11 cellular contexts compared by ENCODE assay signal in genomic region chr16:85424260-85425060, GRCh38.
DNase-seq lines count a peak whose midpoint lies in the region; ATAC-seq and TF ChIP-seq lines count a peak whose summit lies in the region.
"Had no signal": no experiment of that assay in that cellular context is flagged by ENCODE, and none has a peak within 500 bp of the region (broad histone marks: within the 10 kb centered on the region; RNA-seq: fewer than 3 reads in every experiment).

No MANE protein-coding gene starts in this region.

- no peak overlapping the region for H3K4me3 ChIP-seq in SK-N-SH (ENCODE audit: low read depth in 2 of 2, low read length in 1 of 2)
- H3K4me3 ChIP-seq in DND-41 (ENCODE audit: low read depth in 1 of 2, low read length in 2 of 2): no peak overlapping the region
- peak overlapping the region in 7 of 59 donors; percentile 6 to 43 (median 21) for H3K4me3 ChIP-seq in dorsolateral prefrontal cortex
- no peak overlapping the region for H3K4me3 ChIP-seq in neural progenitor cell

- no peak for ATAC-seq in SK-N-SH treated with all-trans-retinoic acid at 6 μM for 48 hours
- no peak for ATAC-seq in DND-41 (ENCODE audit: insufficient read depth, low read depth)
- no peak for ATAC-seq in GM21786 (IDR thresholded peaks at IDR 0.05; ENCODE audit: unreplicated experiment)
- ATAC-seq: stimulated activated effector memory CD8-positive, alpha-beta T cell treated with anti-CD3 and anti-CD28 coated beads, Interleukin-12 subunit alpha, Interleukin-12 subunit beta, amount 100 ng/mL, for 72 hours had no signal

- CTCF ChIA-PET in SK-N-SH (lab: Yijun Ruan, JAX): interaction anchor here (0.7 to 4.2 kb wide), 9 partner anchors 9 to 309 kb away, joined by 3 to 16 read pairs (median 4); no protein-coding TSS in a partner anchor

- H3F3A ChIP-seq in SK-N-SH (replicated peaks; ENCODE audit: insufficient read depth) (no peaks in the 10 kb centered on the region), neural progenitor cell (ENCODE audit: low read depth) (peaks cover 27% of the 10 kb centered on the region)

- H3K4me3 Mint-ChIP-seq in neural progenitor cell: peak overlapping the region; percentile 30
- H3K4me3 Mint-ChIP-seq in type B pancreatic cell: no peak overlapping the region
- H3K4me3 Mint-ChIP-seq: stimulated activated effector memory CD8-positive, alpha-beta T cell treated with anti-CD3 and anti-CD28 coated beads, Interleukin-12 subunit alpha, Interleukin-12 subunit beta, amount 100 ng/mL, for 72 hours had no signal

- no peaks in the 10 kb centered on the region for H3K9me2 ChIP-seq in SK-N-SH

- H3K27me3 ChIP-seq in SK-N-SH (ENCODE audit: insufficient read depth) (no peaks in the 10 kb centered on the region), DND-41 (ENCODE audit: insufficient read depth, low read length, poor library complexity) (no peaks in the 10 kb centered on the region), dorsolateral prefrontal cortex (peaks cover 0 to 4% (median 0%) of the 10 kb centered on the region in 45 donors), neural progenitor cell (no peaks in the 10 kb centered on the region)

- H3K9ac ChIP-seq in SK-N-SH: no peak overlapping the region
- no peak overlapping the region for H3K9ac ChIP-seq in DND-41 (ENCODE audit: low read depth, low read length)
- H3K9ac ChIP-seq in neural progenitor cell: no peak overlapping the region
- H3K9ac ChIP-seq: KMS-11 had no signal

- no peaks in the 10 kb centered on the region for H3K36me3 Mint-ChIP-seq in neural progenitor cell
- H3K36me3 Mint-ChIP-seq in type B pancreatic cell: no peaks in the 10 kb centered on the region
- H3K36me3 Mint-ChIP-seq: stimulated activated effector memory CD8-positive, alpha-beta T cell treated with anti-CD3 and anti-CD28 coated beads, Interleukin-12 subunit alpha, Interleukin-12 subunit beta, amount 100 ng/mL, for 72 hours had no signal

- TF ChIP-seq CTCF in SK-N-SH (IDR thresholded peaks at IDR 0.05) (no peak), DND-41 (IDR thresholded peaks at IDR 0.05; ENCODE audit: borderline replicate concordance, extremely low read depth, low read length, poor library complexity, severe bottlenecking) (no peak), dorsolateral prefrontal cortex (IDR thresholded peaks at IDR 0.05 in 54 of 56, conservative IDR thresholded peaks at IDR 0.05 in 2 of 56; ENCODE audit: low read depth in 1 of 56, partially characterized antibody in 56 of 56) (no peak), neural progenitor cell (IDR thresholded peaks at IDR 0.05) (no peak), type B pancreatic cell (conservative IDR thresholded peaks at IDR 0.05) (no peak)

- H3K4me2 ChIP-seq in SK-N-SH (no peak overlapping the region), DND-41 (ENCODE audit: insufficient read depth, low read length) (no peak overlapping the region), neural progenitor cell (no peak overlapping the region)
- H3K4me2 ChIP-seq: KMS-11 had no signal

- 86% methylated on average over 22 of the region's 34 CpGs for WGBS in SK-N-SH (ENCODE audit: low lambda C conversion rate)

- H3K27ac Mint-ChIP-seq in neural progenitor cell (peak overlapping the region; percentile 74), type B pancreatic cell (no peak overlapping the region)
- H3K27ac Mint-ChIP-seq: stimulated activated effector memory CD8-positive, alpha-beta T cell treated with anti-CD3 and anti-CD28 coated beads, Interleukin-12 subunit alpha, Interleukin-12 subunit beta, amount 100 ng/mL, for 72 hours had no signal

- H4K20me1 ChIP-seq in SK-N-SH (ENCODE audit: insufficient read depth) (peaks cover 8% of the 10 kb centered on the region; the same call in 1 of the 2 replicates), DND-41 (ENCODE audit: insufficient read depth, low read length) (no peaks in the 10 kb centered on the region), neural progenitor cell (ENCODE audit: low read depth) (peaks cover 24% of the 10 kb centered on the region)

- H3K27me3 Mint-ChIP-seq in neural progenitor cell (ENCODE audit: insufficient read depth, low read depth) (peaks cover 13% of the 10 kb centered on the region), type B pancreatic cell (no peaks in the 10 kb centered on the region)

- TF ChIP-seq RAD21 in SK-N-SH (IDR thresholded peaks at IDR 0.05; ENCODE audit: low read length): no peak

- H3K27ac ChIP-seq in SK-N-SH (ENCODE audit: low read depth in 2 of 2, low read length in 1 of 2) (peak overlapping the region in 1 of 2 experiments; percentile 63; a peak in 2 of 4 replicates), DND-41 (ENCODE audit: low read length) (no peak overlapping the region), dorsolateral prefrontal cortex (peak overlapping the region in 3 of 59 donors; percentile 19 to 44 (median 19)), neural progenitor cell (no peak overlapping the region)
- H3K27ac ChIP-seq: KMS-11 had no signal

- H3K4me1 ChIP-seq in SK-N-SH (ENCODE audit: control insufficient read depth in 1 of 2, insufficient read depth in 2 of 2, low read depth in 1 of 2, low read length in 1 of 2): peaks cover 0 to 44% of the 10 kb centered on the region in 2 experiments; a peak in 2 of 4 replicates
- no peaks in the 10 kb centered on the region for H3K4me1 ChIP-seq in DND-41 (ENCODE audit: insufficient read depth, low read length)
- peaks cover 22% of the 10 kb centered on the region for H3K4me1 ChIP-seq in neural progenitor cell

- POLR2A ChIA-PET in SK-N-SH (lab: Yijun Ruan, JAX): no interaction called here

- H3K9me3 ChIP-seq in SK-N-SH (no peaks in the 10 kb centered on the region), DND-41 (ENCODE audit: insufficient read depth, low read length, severe bottlenecking) (no peaks in the 10 kb centered on the region), neural progenitor cell (ENCODE audit: low read depth) (no peaks in the 10 kb centered on the region)

- H3K9me3 Mint-ChIP-seq in neural progenitor cell (no peaks in the 10 kb centered on the region), type B pancreatic cell (no peaks in the 10 kb centered on the region)
- H3K9me3 Mint-ChIP-seq: stimulated activated effector memory CD8-positive, alpha-beta T cell treated with anti-CD3 and anti-CD28 coated beads, Interleukin-12 subunit alpha, Interleukin-12 subunit beta, amount 100 ng/mL, for 72 hours had no signal

- H3K4me1 Mint-ChIP-seq in neural progenitor cell (peaks cover 29% of the 10 kb centered on the region), type B pancreatic cell (ENCODE audit: unreplicated experiment) (peaks cover 20% of the 10 kb centered on the region)

- DNase-seq in SK-N-SH (peak; percentile 65), DND-41 (peak; percentile 4), dorsolateral prefrontal cortex (peak in 7 of 10 donors; percentile 20 to 67 (median 42)), neural progenitor cell (ENCODE audit: low spot score) (no peak), type B pancreatic cell (ENCODE audit: extremely low spot score, unreplicated experiment) (no peak), NOMO-1 treated with DMSO at 0.1 percent for 48 hours (lab: John Stamatoyannopoulos, UW; ENCODE audit: unreplicated experiment) (no peak)
- DNase-seq: NCI-H2081 had no signal

- intact Hi-C loops in dorsolateral prefrontal cortex (cut with DNase I): loop anchor here (5.0 kb wide), 3 partner anchors 147 to 188 kb away; partner anchors contain the start of gene GSE1 (in 1 of the 2)

- no peaks in the 10 kb centered on the region for H3K79me2 ChIP-seq in SK-N-SH (ENCODE audit: insufficient read depth)
- no peaks in the 10 kb centered on the region for H3K79me2 ChIP-seq in DND-41 (ENCODE audit: insufficient read depth, low read length)
- no peaks in the 10 kb centered on the region for H3K79me2 ChIP-seq in neural progenitor cell (ENCODE audit: low read depth)

- H3K36me3 ChIP-seq in SK-N-SH (replicated peaks in 1 of 2; ENCODE audit: control insufficient read depth in 1 of 2, insufficient read depth in 2 of 2, low read length in 1 of 2) (no peaks in the 10 kb centered on the region), DND-41 (ENCODE audit: insufficient read depth, low read length) (no peaks in the 10 kb centered on the region), neural progenitor cell (no peaks in the 10 kb centered on the region)

- H2AFZ ChIP-seq in SK-N-SH (ENCODE audit: low read depth) (no peak overlapping the region), DND-41 (ENCODE audit: low read depth, low read length) (no peak overlapping the region), neural progenitor cell (replicated peaks) (no peak overlapping the region)

- no peak for TF ChIP-seq EP300 in SK-N-SH (IDR thresholded peaks at IDR 0.05; ENCODE audit: borderline replicate concordance in 1 of 2, low read depth in 1 of 2, low read length in 1 of 2)

TF ChIP-seq in SK-N-SH, 30 proteins besides CTCF, POLR2A, EP300 and RAD21:
- TF ChIP-seq USF1 (IDR thresholded peaks at IDR 0.05; ENCODE audit: borderline replicate concordance, low read depth) (no peak), NRF1 (IDR thresholded peaks at IDR 0.05; ENCODE audit: low read depth, low read length) (no peak), SMC3 (IDR thresholded peaks at IDR 0.05; ENCODE audit: low read depth, low read length) (no peak), MXI1 (IDR thresholded peaks at IDR 0.05; ENCODE audit: low read depth, low read length) (peak; percentile 67; the same call in 1 of the 2 replicates)

TF ChIP-seq in SK-N-SH treated with all-trans-retinoic acid at 6 μM for 48 hours, 23 proteins besides CTCF, POLR2A, EP300 and RAD21 (continues in another document):
- TF ChIP-seq OSR1 (CRISPR knock-in tag; IDR thresholded peaks at IDR 0.05): no peak
- TF ChIP-seq GLIS3 (CRISPR knock-in tag; IDR thresholded peaks at IDR 0.05): no peak
- TF ChIP-seq, protein P1, sequence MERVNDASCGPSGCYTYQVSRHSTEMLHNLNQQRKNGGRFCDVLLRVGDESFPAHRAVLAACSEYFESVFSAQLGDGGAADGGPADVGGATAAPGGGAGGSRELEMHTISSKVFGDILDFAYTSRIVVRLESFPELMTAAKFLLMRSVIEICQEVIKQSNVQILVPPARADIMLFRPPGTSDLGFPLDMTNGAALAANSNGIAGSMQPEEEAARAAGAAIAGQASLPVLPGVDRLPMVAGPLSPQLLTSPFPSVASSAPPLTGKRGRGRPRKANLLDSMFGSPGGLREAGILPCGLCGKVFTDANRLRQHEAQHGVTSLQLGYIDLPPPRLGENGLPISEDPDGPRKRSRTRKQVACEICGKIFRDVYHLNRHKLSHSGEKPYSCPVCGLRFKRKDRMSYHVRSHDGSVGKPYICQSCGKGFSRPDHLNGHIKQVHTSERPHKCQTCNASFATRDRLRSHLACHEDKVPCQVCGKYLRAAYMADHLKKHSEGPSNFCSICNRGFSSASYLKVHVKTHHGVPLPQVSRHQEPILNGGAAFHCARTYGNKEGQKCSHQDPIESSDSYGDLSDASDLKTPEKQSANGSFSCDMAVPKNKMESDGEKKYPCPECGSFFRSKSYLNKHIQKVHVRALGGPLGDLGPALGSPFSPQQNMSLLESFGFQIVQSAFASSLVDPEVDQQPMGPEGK (CRISPR knock-in tag; IDR thresholded peaks at IDR 0.05; ENCODE audit: borderline replicate concordance): no peak
- no peak for TF ChIP-seq BACH2 (CRISPR knock-in tag; IDR thresholded peaks at IDR 0.05; ENCODE audit: borderline replicate concordance)

Comparison
In these comparisons a context has a peak if more than half of its experiments do, and no peak if none do; other contexts are left out.
1. DNase-seq: peak in SK-N-SH (single experiment), DND-41 (single experiment) and dorsolateral prefrontal cortex (7 of 10); none in neural progenitor cell (single experiment), type B pancreatic cell (single experiment) and NOMO-1 treated with DMSO at 0.1 percent for 48 hours (single experiment).